In the genomic region with DNA sequence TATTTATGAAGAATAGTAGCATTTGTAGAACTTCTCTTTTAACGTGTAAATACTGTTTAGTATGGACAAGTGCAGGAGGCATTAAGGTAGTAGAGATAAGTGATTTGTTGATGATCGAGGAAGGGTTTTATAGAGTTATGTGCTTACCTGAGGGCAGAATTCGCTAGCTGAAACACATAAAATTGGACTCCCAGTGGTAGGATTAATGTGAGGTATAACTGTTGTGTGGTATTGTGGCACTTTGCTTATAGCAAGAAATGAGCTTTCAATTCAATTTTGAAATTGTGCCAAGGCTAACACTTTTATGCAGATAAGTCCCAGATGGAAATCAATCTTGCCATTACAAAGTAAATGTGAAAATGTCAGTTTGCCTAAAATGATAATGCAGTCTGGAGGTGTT, we compare ENCODE assay signal across 8 cellular contexts. TPM values are rescaled to one million over a fixed set of nuclear protein-coding genes. Genes with fewer than 3 reads are reported as not detected.
A peak's percentile ranks its signal among the peaks of the same experiment; 100 is the strongest.
DNase-seq lines count a peak whose midpoint lies in the region; ATAC-seq, FAIRE-seq and TF ChIP-seq lines count a peak whose summit lies in the region.

No MANE protein-coding gene starts in this region.

- H3K4me1 Mint-ChIP-seq in naive B cell, result peaks cover 31 to 53% (median 51%) of the 10 kb centered on the region in 3 donors

- TF ChIP-seq CTCF in BJ (IDR thresholded peaks at IDR 0.05; ENCODE audit: insufficient read depth, low read depth, low read length), result no peak
- TF ChIP-seq CTCF in bronchial epithelial cell (IDR thresholded peaks at IDR 0.05; ENCODE audit: insufficient read depth, low read length, severe bottlenecking), result no peak

- no peaks in the 10 kb centered on the region for H3K9me3 Mint-ChIP-seq in naive B cell

- POLR2A ChIA-PET in BJ (lab: Charles Lee), result interaction anchor here (0.5 to 0.6 kb wide), 2 partner anchors 219 to 296 kb away, joined by 3 to 6 read pairs; no protein-coding TSS in a partner anchor

- no peak for FAIRE-seq in bronchial epithelial cell (lab: Jason Lieb, UNC)

- H3K36me3 ChIP-seq in BJ (ENCODE audit: control insufficient read depth, insufficient read depth, low read length), result no peaks in the 10 kb centered on the region
- no peaks in the 10 kb centered on the region for H3K36me3 ChIP-seq in bronchial epithelial cell (ENCODE audit: control insufficient read depth, insufficient read depth, low read length)

- H3K27me3 Mint-ChIP-seq in naive B cell, result no peaks in the 10 kb centered on the region

- ATAC-seq in naive B cell (ENCODE audit: low read depth in 2 of 2) (no peak), GM18861 (IDR thresholded peaks at IDR 0.05; ENCODE audit: unreplicated experiment) (no peak), GM18505 (IDR thresholded peaks at IDR 0.05; ENCODE audit: unreplicated experiment) (no peak)

- no peaks in the 10 kb centered on the region for H3K36me3 Mint-ChIP-seq in naive B cell

- peak overlapping the region; percentile 95 to 99 (median 97) for H3K27ac Mint-ChIP-seq in naive B cell

- DNase-seq in BJ (ENCODE audit: low read depth) (no peak), bronchial epithelial cell (ENCODE audit: low read depth) (no peak), naive B cell (no peak), mesenteric fat pad (ENCODE audit: low spot score) (no peak)
- DNase-seq in Jurkat, Clone E6-1 (ENCODE audit: low read depth, low spot score), result no peak
- DNase-seq in NK-92 treated with Interleukin-12 subunit alpha and Interleukin-12 subunit beta, amount 100 ng/mL, for 24 hours (lab: John Stamatoyannopoulos, UW), result no peak

- H3K4me3 ChIP-seq in BJ (ENCODE audit: low read depth, low read length) (peak overlapping the region; percentile 96), bronchial epithelial cell (ENCODE audit: low read depth, low read length) (peak overlapping the region; percentile 94)
- H3K4me3 ChIP-seq in Jurkat, Clone E6-1 (ENCODE audit: low read length), result peak overlapping the region; percentile 80

- H3K27me3 ChIP-seq in BJ (ENCODE audit: control insufficient read depth, insufficient read depth, low read length) (no peaks in the 10 kb centered on the region), bronchial epithelial cell (ENCODE audit: control insufficient read depth, insufficient read depth, low read length) (no peaks in the 10 kb centered on the region)

- no peak for TF ChIP-seq POLR2A in GM18505 (IDR thresholded peaks at IDR 0.05; ENCODE audit: borderline replicate concordance, extremely low read depth, insufficient read depth, insufficient read length)

- CTCF ChIA-PET in BJ (lab: Yijun Ruan, JAX), result interaction anchor here (0.8 kb wide), 1 partner anchor 227 kb away, joined by 3 read pairs; no protein-coding TSS in a partner anchor

- peak overlapping the region; percentile 97 to 99 (median 98) for H3K4me3 Mint-ChIP-seq in naive B cell

RNA-seq across cellular contexts. Expression of a gene that starts 1.2 kb away (rescaled TPM):
- polyA plus RNA-seq in BJ (2011; rRNA removed) (27.6 and 77.0 TPM in 2 replicates), naive B cell (ENCODE audit: low read depth in 6 of 6) (100 to 1,000 TPM in 1 of 6 donors, 10 to 100 TPM in 5; 57.5 to 102 (median 68.4) TPM)
- 10.7 and 11.1 TPM in 2 replicates for polyA minus RNA-seq in BJ (2011; rRNA and poly(A)+ RNA removed)
- 76.7 TPM for polyA plus RNA-seq in Jurkat, Clone E6-1 (2012; ENCODE audit: insufficient read depth, insufficient read length)
- total RNA-seq in bronchial epithelial cell (104 and 117 TPM in 2 replicates), mesenteric fat pad (107 TPM)

RNA-seq across cellular contexts. Expression of a gene that starts 1.6 kb away (rescaled TPM):
- polyA plus RNA-seq in BJ (2011; rRNA removed), result 34.6 and 71.1 TPM in 2 replicates
- polyA minus RNA-seq in BJ (2011; rRNA and poly(A)+ RNA removed), result 16.0 and 16.9 TPM in 2 replicates
- polyA plus RNA-seq in Jurkat, Clone E6-1 (2012; ENCODE audit: insufficient read depth, insufficient read length), result 63.9 TPM
- total RNA-seq in bronchial epithelial cell, result 28.8 and 45.5 TPM in 2 replicates
- polyA plus RNA-seq in naive B cell (ENCODE audit: low read depth in 6 of 6), result 100 to 1,000 TPM; 107 to 181 (median 139) TPM
- 48.8 TPM for total RNA-seq in mesenteric fat pad

RNA-seq across cellular contexts. Expression of a gene that starts 26.5 kb away (rescaled TPM):
- 1.8 and 2.0 TPM in 2 replicates for polyA plus RNA-seq in BJ (2011; rRNA removed)
- 1.4 and 1.8 TPM in 2 replicates for polyA minus RNA-seq in BJ (2011; rRNA and poly(A)+ RNA removed)
- polyA plus RNA-seq in Jurkat, Clone E6-1 (2012; ENCODE audit: insufficient read depth, insufficient read length), result not detected
- total RNA-seq in bronchial epithelial cell, result not detected in 2 replicates
- under 1 TPM in 1 of 6 donors, not detected in 5; 0.16 TPM for polyA plus RNA-seq in naive B cell (ENCODE audit: low read depth in 6 of 6)
- total RNA-seq in mesenteric fat pad, result 60.8 TPM

Comparison
In these comparisons a context has a peak if more than half of its experiments do, and no peak if none do; other contexts are left out.
1. RNA of a gene that starts 26.5 kb away (total RNA-seq): 60.8 TPM in mesenteric fat pad (single experiment); not detected in bronchial epithelial cell; every median in the first group is over 10 times any median in the second.
2. Peak in every context shown above with its lines, with median percentiles within 50 percentile points of each other: H3K4me3 ChIP-seq.